ENCODE assay signal across 2 cellular contexts in the genomic region with DNA sequence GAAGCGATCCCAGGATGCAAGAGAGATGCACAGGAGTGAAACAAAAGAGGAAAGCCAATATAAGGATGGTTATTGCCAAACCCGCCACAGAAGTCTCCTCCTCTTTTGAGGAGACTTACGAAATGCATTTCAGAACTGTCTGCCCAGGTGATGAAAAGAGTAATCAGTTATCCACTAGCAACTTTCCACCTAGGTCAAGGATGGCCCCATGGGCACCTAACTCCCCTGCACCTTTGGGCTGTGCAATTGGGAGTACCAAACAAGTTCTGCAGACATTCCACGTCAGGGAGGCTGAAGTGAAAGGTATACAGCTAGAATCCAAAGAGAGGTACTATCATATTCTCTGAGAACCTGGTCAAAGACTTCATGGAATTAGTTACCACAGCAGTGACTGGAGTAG.
TF ChIP-seq lines count a peak whose summit lies in the region.

No MANE protein-coding gene starts in this region.

TF ChIP-seq in HepG2, 621 proteins besides CTCF, POLR2A, EP300 and RAD21:
- TF ChIP-seq BORCS8-MEF2B (CRISPR knock-in tag; IDR thresholded peaks at IDR 0.05) (0 out of 2 replicates have a peak, but pooled peaks have one; percentile 20), RBAK (CRISPR knock-in tag; IDR thresholded peaks at IDR 0.05) (no peak), POLR2AphosphoS2 (IDR thresholded peaks at IDR 0.05; ENCODE audit: low read depth, low read length) (0 out of 2 replicates have a peak, but pooled peaks have one; percentile 76), CEBPB (IDR thresholded peaks at IDR 0.05; ENCODE audit: borderline replicate concordance, low read depth, low read length) (0 out of 2 replicates have a peak, but pooled peaks have one; percentile 17), TMF1 (CRISPR knock-in tag; IDR thresholded peaks at IDR 0.05; ENCODE audit: low read depth) (0 out of 2 replicates have a peak, but pooled peaks have one; percentile 34), SALL2 (CRISPR knock-in tag; IDR thresholded peaks at IDR 0.05) (no peak), RBM22 (optimal IDR thresholded peaks at IDR 0.05; ENCODE audit: low read length) (peak; percentile 84), RFX1 (IDR thresholded peaks at IDR 0.05) (no peak)

TF ChIP-seq in GM23338, 12 proteins besides CTCF, POLR2A, EP300 and RAD21:
- TF ChIP-seq, protein P1, sequence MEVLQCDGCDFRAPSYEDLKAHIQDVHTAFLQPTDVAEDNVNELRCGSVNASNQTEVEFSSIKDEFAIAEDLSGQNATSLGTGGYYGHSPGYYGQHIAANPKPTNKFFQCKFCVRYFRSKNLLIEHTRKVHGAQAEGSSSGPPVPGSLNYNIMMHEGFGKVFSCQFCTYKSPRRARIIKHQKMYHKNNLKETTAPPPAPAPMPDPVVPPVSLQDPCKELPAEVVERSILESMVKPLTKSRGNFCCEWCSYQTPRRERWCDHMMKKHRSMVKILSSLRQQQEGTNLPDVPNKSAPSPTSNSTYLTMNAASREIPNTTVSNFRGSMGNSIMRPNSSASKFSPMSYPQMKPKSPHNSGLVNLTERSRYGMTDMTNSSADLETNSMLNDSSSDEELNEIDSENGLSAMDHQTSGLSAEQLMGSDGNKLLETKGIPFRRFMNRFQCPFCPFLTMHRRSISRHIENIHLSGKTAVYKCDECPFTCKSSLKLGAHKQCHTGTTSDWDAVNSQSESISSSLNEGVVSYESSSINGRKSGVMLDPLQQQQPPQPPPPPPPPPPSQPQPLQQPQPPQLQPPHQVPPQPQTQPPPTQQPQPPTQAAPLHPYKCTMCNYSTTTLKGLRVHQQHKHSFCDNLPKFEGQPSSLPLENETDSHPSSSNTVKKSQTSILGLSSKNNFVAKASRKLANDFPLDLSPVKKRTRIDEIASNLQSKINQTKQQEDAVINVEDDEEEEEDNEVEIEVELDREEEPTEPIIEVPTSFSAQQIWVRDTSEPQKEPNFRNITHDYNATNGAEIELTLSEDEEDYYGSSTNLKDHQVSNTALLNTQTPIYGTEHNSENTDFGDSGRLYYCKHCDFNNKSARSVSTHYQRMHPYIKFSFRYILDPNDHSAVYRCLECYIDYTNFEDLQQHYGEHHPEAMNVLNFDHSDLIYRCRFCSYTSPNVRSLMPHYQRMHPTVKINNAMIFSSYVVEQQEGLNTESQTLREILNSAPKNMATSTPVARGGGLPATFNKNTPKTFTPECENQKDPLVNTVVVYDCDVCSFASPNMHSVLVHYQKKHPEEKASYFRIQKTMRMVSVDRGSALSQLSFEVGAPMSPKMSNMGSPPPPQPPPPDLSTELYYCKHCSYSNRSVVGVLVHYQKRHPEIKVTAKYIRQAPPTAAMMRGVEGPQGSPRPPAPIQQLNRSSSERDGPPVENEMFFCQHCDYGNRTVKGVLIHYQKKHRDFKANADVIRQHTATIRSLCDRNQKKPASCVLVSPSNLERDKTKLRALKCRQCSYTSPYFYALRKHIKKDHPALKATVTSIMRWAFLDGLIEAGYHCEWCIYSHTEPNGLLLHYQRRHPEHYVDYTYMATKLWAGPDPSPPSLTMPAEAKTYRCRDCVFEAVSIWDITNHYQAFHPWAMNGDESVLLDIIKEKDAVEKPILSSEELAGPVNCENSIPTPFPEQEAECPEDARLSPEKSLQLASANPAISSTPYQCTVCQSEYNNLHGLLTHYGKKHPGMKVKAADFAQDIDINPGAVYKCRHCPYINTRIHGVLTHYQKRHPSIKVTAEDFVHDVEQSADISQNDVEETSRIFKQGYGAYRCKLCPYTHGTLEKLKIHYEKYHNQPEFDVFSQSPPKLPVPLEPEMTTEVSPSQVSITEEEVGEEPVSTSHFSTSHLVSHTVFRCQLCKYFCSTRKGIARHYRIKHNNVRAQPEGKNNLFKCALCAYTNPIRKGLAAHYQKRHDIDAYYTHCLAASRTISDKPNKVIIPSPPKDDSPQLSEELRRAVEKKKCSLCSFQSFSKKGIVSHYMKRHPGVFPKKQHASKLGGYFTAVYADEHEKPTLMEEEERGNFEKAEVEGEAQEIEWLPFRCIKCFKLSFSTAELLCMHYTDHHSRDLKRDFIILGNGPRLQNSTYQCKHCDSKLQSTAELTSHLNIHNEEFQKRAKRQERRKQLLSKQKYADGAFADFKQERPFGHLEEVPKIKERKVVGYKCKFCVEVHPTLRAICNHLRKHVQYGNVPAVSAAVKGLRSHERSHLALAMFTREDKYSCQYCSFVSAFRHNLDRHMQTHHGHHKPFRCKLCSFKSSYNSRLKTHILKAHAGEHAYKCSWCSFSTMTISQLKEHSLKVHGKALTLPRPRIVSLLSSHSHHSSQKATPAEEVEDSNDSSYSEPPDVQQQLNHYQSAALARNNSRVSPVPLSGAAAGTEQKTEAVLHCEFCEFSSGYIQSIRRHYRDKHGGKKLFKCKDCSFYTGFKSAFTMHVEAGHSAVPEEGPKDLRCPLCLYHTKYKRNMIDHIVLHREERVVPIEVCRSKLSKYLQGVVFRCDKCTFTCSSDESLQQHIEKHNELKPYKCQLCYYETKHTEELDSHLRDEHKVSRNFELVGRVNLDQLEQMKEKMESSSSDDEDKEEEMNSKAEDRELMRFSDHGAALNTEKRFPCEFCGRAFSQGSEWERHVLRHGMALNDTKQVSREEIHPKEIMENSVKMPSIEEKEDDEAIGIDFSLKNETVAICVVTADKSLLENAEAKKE (CRISPR knock-in tag; IDR thresholded peaks at IDR 0.05), result no peak
- no peak for TF ChIP-seq STAT1 (IDR thresholded peaks at IDR 0.05; ENCODE audit: unreplicated experiment)
- no peak for TF ChIP-seq EZH2 (IDR thresholded peaks at IDR 0.05; ENCODE audit: low read depth, unreplicated experiment)
- TF ChIP-seq ZNF331 (CRISPR knock-in tag; IDR thresholded peaks at IDR 0.05; ENCODE audit: low read depth), result no peak
- TF ChIP-seq POLR2AphosphoS5 (IDR thresholded peaks at IDR 0.05; ENCODE audit: low read depth), result no peak
- TF ChIP-seq NANOG (IDR thresholded peaks at IDR 0.05; ENCODE audit: borderline replicate concordance), result no peak
- TF ChIP-seq, protein P2, sequence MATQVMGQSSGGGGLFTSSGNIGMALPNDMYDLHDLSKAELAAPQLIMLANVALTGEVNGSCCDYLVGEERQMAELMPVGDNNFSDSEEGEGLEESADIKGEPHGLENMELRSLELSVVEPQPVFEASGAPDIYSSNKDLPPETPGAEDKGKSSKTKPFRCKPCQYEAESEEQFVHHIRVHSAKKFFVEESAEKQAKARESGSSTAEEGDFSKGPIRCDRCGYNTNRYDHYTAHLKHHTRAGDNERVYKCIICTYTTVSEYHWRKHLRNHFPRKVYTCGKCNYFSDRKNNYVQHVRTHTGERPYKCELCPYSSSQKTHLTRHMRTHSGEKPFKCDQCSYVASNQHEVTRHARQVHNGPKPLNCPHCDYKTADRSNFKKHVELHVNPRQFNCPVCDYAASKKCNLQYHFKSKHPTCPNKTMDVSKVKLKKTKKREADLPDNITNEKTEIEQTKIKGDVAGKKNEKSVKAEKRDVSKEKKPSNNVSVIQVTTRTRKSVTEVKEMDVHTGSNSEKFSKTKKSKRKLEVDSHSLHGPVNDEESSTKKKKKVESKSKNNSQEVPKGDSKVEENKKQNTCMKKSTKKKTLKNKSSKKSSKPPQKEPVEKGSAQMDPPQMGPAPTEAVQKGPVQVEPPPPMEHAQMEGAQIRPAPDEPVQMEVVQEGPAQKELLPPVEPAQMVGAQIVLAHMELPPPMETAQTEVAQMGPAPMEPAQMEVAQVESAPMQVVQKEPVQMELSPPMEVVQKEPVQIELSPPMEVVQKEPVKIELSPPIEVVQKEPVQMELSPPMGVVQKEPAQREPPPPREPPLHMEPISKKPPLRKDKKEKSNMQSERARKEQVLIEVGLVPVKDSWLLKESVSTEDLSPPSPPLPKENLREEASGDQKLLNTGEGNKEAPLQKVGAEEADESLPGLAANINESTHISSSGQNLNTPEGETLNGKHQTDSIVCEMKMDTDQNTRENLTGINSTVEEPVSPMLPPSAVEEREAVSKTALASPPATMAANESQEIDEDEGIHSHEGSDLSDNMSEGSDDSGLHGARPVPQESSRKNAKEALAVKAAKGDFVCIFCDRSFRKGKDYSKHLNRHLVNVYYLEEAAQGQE (IDR thresholded peaks at IDR 0.05; ENCODE audit: unreplicated experiment), result no peak
- TF ChIP-seq, protein P3, sequence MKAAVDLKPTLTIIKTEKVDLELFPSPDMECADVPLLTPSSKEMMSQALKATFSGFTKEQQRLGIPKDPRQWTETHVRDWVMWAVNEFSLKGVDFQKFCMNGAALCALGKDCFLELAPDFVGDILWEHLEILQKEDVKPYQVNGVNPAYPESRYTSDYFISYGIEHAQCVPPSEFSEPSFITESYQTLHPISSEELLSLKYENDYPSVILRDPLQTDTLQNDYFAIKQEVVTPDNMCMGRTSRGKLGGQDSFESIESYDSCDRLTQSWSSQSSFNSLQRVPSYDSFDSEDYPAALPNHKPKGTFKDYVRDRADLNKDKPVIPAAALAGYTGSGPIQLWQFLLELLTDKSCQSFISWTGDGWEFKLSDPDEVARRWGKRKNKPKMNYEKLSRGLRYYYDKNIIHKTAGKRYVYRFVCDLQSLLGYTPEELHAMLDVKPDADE (IDR thresholded peaks at IDR 0.05), result no peak
- no peak for TF ChIP-seq ZNF114 (CRISPR knock-in tag; IDR thresholded peaks at IDR 0.05)
- TF ChIP-seq EZH2phosphoT487 (IDR thresholded peaks at IDR 0.05; ENCODE audit: unreplicated experiment), result no peak
- no peak for TF ChIP-seq JUNB (IDR thresholded peaks at IDR 0.05; ENCODE audit: unreplicated experiment)
- no peak for TF ChIP-seq CREB1 (CRISPR knock-in tag; IDR thresholded peaks at IDR 0.05; ENCODE audit: low read depth)
